32 cellular contexts compared by ENCODE assay signal in the genomic region with DNA sequence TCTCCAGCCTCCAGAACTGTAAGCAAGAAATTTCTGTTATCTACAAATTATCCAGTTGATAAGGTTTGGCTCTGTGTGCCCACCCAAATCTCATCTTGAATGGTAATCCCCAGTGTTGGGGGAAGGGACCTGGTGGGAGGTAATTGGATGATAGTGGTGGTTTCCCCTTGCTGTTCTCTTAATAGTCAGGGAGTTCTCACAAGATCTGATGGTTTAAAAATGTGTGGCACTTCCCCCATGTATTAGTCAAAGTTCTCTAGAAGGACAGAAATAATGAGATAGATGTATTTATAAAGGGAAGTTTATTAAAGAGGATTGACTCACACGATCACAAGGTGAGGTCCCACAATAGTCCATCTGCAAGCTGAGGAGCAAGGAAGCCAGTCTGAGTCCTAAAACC. TPM values are rescaled to one million over a fixed set of nuclear protein-coding genes. Genes with fewer than 3 reads are reported as not detected.
"Had no signal": no experiment of that assay in that cellular context is flagged by ENCODE, and none has a peak within 500 bp of the region (broad histone marks: within the 10 kb centered on the region; RNA-seq: fewer than 3 reads in every experiment).

No MANE protein-coding gene starts in this region.

- H3K36me3 Mint-ChIP-seq: activated naive CD4-positive, alpha-beta T cell treated with anti-CD3 and anti-CD28 coated beads, Interleukin-2, amount 50 U/mL, for 24 hours; activated naive CD8-positive, alpha-beta T cell treated with anti-CD3 and anti-CD28 coated beads for 36 hours; brain had no signal

- H3K4me3 Mint-ChIP-seq: activated B cell treated with CpG ODN at 0.5 μM for 24 hours; activated CD8-positive, alpha-beta T cell treated with anti-CD3 and anti-CD28 coated beads for 36 hours; activated naive CD4-positive, alpha-beta T cell treated with anti-CD3 and anti-CD28 coated beads for 36 hours; activated naive CD4-positive, alpha-beta T cell treated with anti-CD3 and anti-CD28 coated beads, Interleukin-2, amount 50 U/mL, for 24 hours; activated naive CD8-positive, alpha-beta T cell treated with anti-CD3 and anti-CD28 coated beads for 36 hours; activated naive CD8-positive, alpha-beta T cell treated with anti-CD3 and anti-CD28 coated beads, Interleukin-2, amount 50 U/mL, for 24 hours; activated T-cell treated with anti-CD3 and anti-CD28 coated beads, Interleukin-2, amount 50 U/mL, for 4 hours; activated T-helper 17 cell treated with anti-CD3 and anti-CD28 coated beads, Interleukin-2, amount 50 U/mL, for 72 hours; brain; T-helper 17 cell; T-helper 2 cell treated with Interferon-gamma antibody and Interleukin-4, amounts not matched to agents 5 μg/mL and 100 μg/mL, for 36 hours had no signal

- H3K4me1 ChIP-seq: adrenal gland, ascending aorta, breast epithelium, colonic mucosa had no signal

- ATAC-seq: activated CD4-positive, CD25-positive, alpha-beta regulatory T cell treated with anti-CD3 and anti-CD28 coated beads, Interleukin-2, amount 50 U/mL, for 24 hours; activated CD8-positive, alpha-beta T cell treated with anti-CD3 and anti-CD28 coated beads for 36 hours; activated naive CD8-positive, alpha-beta T cell treated with anti-CD3 and anti-CD28 coated beads, Interleukin-2, amount 50 U/mL, for 24 hours; activated T-cell treated with anti-CD3 and anti-CD28 coated beads, Interleukin-2, amount 50 U/mL, for 4 hours; activated T-helper 17 cell treated with anti-CD3 and anti-CD28 coated beads, Interleukin-2, amount 50 U/mL, for 72 hours; esophagus mucosa; T-helper 17 cell had no signal

- H3K27ac ChIP-seq: adrenal gland, ascending aorta, breast epithelium, cardiac muscle cell, colonic mucosa, WERI-Rb-1 had no signal

- H3K9me3 Mint-ChIP-seq: activated B cell treated with CpG ODN at 0.5 μM for 24 hours; activated CD8-positive, alpha-beta T cell treated with anti-CD3 and anti-CD28 coated beads for 36 hours; activated naive CD4-positive, alpha-beta T cell treated with anti-CD3 and anti-CD28 coated beads, Interleukin-2, amount 50 U/mL, for 24 hours; activated naive CD8-positive, alpha-beta T cell treated with anti-CD3 and anti-CD28 coated beads for 36 hours; activated T-helper 17 cell treated with anti-CD3 and anti-CD28 coated beads, Interleukin-2, amount 50 U/mL, for 72 hours; brain; T-helper 2 cell treated with Interferon-gamma antibody and Interleukin-4, amounts not matched to agents 5 μg/mL and 100 μg/mL, for 36 hours had no signal

- H3K27me3 ChIP-seq: adrenal gland, ascending aorta, breast epithelium, colonic mucosa had no signal

- H3K4me1 Mint-ChIP-seq: activated T-helper 17 cell treated with anti-CD3 and anti-CD28 coated beads, Interleukin-2, amount 50 U/mL, for 72 hours; brain; T-helper 17 cell had no signal

- H3K9me3 ChIP-seq: adrenal gland, ascending aorta, breast epithelium, colonic mucosa had no signal

- H3K4me3 ChIP-seq: adrenal gland, ascending aorta, breast epithelium, cardiac muscle cell, colonic mucosa had no signal

- H3K36me3 ChIP-seq: adrenal gland, ascending aorta, breast epithelium, cardiac muscle cell, colonic mucosa, WERI-Rb-1 had no signal

- DNase-seq: activated B cell treated with CpG ODN at 0.5 μM for 24 hours; activated CD4-positive, alpha-beta T cell treated with anti-CD3 and anti-CD28 coated beads for 48 hours; activated CD4-positive, alpha-beta T cell treated with anti-CD3 and anti-CD28 coated beads, Interleukin-2, amount 50 U/mL, for 1 hour; activated CD4-positive, alpha-beta T cell treated with anti-CD3 and anti-CD28 coated beads, Interleukin-2, amount 50 U/mL, for 48 hours; activated CD8-positive, alpha-beta memory T cell treated with anti-CD3 and anti-CD28 coated beads for 24 hours; activated CD8-positive, alpha-beta T cell treated with anti-CD3 and anti-CD28 coated beads for 36 hours; activated effector memory CD4-positive, alpha-beta T cell treated with Interleukin-2 at 50 U/mL for 16 hours; activated naive CD4-positive, alpha-beta T cell treated with anti-CD3 and anti-CD28 coated beads for 36 hours; activated naive CD8-positive, alpha-beta T cell treated with anti-CD3 and anti-CD28 coated beads for 36 hours; activated naive CD8-positive, alpha-beta T cell treated with anti-CD3 and anti-CD28 coated beads, Interleukin-2, amount 50 U/mL, for 24 hours; activated T-cell treated with anti-CD3 and anti-CD28 coated beads, Interleukin-2, amount 50 U/mL, for 4 hours; adrenal gland; central memory CD4-positive, alpha-beta T cell; cerebellar nuclear complex; colonic mucosa; effector CD8-positive, alpha-beta T cell; foreskin fibroblast; head of caudate nucleus; T-helper 1 cell; T-helper 17 cell; T1000; WERI-Rb-1 had no signal

- H3K27ac Mint-ChIP-seq: activated B cell treated with CpG ODN at 0.5 μM for 24 hours; activated CD8-positive, alpha-beta T cell treated with anti-CD3 and anti-CD28 coated beads for 36 hours; activated naive CD4-positive, alpha-beta T cell treated with anti-CD3 and anti-CD28 coated beads for 36 hours; activated naive CD4-positive, alpha-beta T cell treated with anti-CD3 and anti-CD28 coated beads, Interleukin-2, amount 50 U/mL, for 24 hours; activated naive CD8-positive, alpha-beta T cell treated with anti-CD3 and anti-CD28 coated beads for 36 hours; activated naive CD8-positive, alpha-beta T cell treated with anti-CD3 and anti-CD28 coated beads, Interleukin-2, amount 50 U/mL, for 24 hours; activated T-helper 17 cell treated with anti-CD3 and anti-CD28 coated beads, Interleukin-2, amount 50 U/mL, for 72 hours; brain; T-helper 17 cell; T-helper 2 cell treated with Interferon-gamma antibody and Interleukin-4, amounts not matched to agents 5 μg/mL and 100 μg/mL, for 36 hours had no signal

- H3K27me3 Mint-ChIP-seq: activated B cell treated with CpG ODN at 0.5 μM for 24 hours; activated CD8-positive, alpha-beta T cell treated with anti-CD3 and anti-CD28 coated beads for 36 hours; activated naive CD4-positive, alpha-beta T cell treated with anti-CD3 and anti-CD28 coated beads, Interleukin-2, amount 50 U/mL, for 24 hours; activated naive CD8-positive, alpha-beta T cell treated with anti-CD3 and anti-CD28 coated beads for 36 hours; activated naive CD8-positive, alpha-beta T cell treated with anti-CD3 and anti-CD28 coated beads, Interleukin-2, amount 50 U/mL, for 24 hours; T-helper 17 cell had no signal

RNA-seq across cellular contexts. Expression of gene APBB1IP, which starts 56.2 kb away (rescaled TPM):
- total RNA-seq: ascending aorta, cardiac muscle cell, dermis microvascular lymphatic vessel endothelial cell had no signal
- polyA plus RNA-seq: cardiac muscle cell had no signal
